Comparison of ENCODE assay signal across 10 cellular contexts in genomic region chr5:14185336-14186131, GRCh38. TPM values are rescaled to one million over a fixed set of nuclear protein-coding genes. Genes with fewer than 3 reads are reported as not detected.
A peak's percentile ranks its signal among the peaks of the same experiment; 100 is the strongest.
DNase-seq lines count a peak whose midpoint lies in the region; ATAC-seq lines count a peak whose summit lies in the region.
"Had no signal": no experiment of that assay in that cellular context is flagged by ENCODE, and none has a peak within 500 bp of the region (broad histone marks: within the 10 kb centered on the region; RNA-seq: fewer than 3 reads in every experiment).

No MANE protein-coding gene starts in this region.

- ATAC-seq in Right ventricle myocardium inferior (peak; percentile 47), GM19395 (IDR thresholded peaks at IDR 0.05; ENCODE audit: unreplicated experiment) (no peak)

- peak overlapping the region; percentile 75 for H3K27ac ChIP-seq in cingulate gyrus (ENCODE audit: low read depth, low read length)
- H3K27ac ChIP-seq: C4-2B had no signal

- no peak for DNase-seq in Right ventricle myocardium inferior (ENCODE audit: missing footprints)
- DNase-seq in cardiac septum (ENCODE audit: low spot score), result no peak
- DNase-seq in medulla oblongata (ENCODE audit: extremely low spot score), result peak; percentile 40
- no peak for DNase-seq in activated T-cell treated with anti-CD3 and anti-CD28 coated beads for 4 hours
- DNase-seq in activated T-cell treated with anti-CD3 and anti-CD28 coated beads, Interleukin-2, amount 50 U/mL, for 1 hour, result no peak
- DNase-seq in GM19240 (ENCODE audit: insufficient read length, low spot score), result no peak
- DNase-seq: stimulated activated naive CD4-positive, alpha-beta T cell had no signal

- intact Hi-C loops in Right ventricle myocardium inferior (cut with DNase I), result no loop called here
- intact Hi-C loops in cardiac septum (cut with DNase I), result loop anchor here (5.0 kb wide), 1 partner anchor 43 kb away; the partner anchor contains the start of gene TRIO

RNA-seq across cellular contexts. Expression of gene TRIO, which starts 42.4 kb away (rescaled TPM):
- total RNA-seq in Right ventricle myocardium inferior (56.9 TPM), cardiac septum (89.8 TPM)
